ENCODE assay signal across 25 cellular contexts in genomic region chr2:48558436-48558835, GRCh38. TPM values are rescaled to one million over a fixed set of nuclear protein-coding genes. Genes with fewer than 3 reads are reported as not detected.
"Had no signal": no experiment of that assay in that cellular context is flagged by ENCODE, and none has a peak within 500 bp of the region (broad histone marks: within the 10 kb centered on the region; RNA-seq: fewer than 3 reads in every experiment).

No MANE protein-coding gene starts in this region.

- H3K36me3 Mint-ChIP-seq: natural killer cell treated with Interleukin-12 subunit alpha and Interleukin-12 subunit beta and Interleukin-15 and Interleukin-18, amount 100 ng/mL, for 72 hours; stimulated activated naive B cell treated with anti-CD40 and anti-IgM and Interleukin-4, amounts not matched to agents 10 μg/mL and 1 μg/mL and 100 μg/mL, for 72 hours had no signal

- H3K27me3 ChIP-seq: esophagus muscularis mucosa, gastrocnemius medialis, heart right ventricle, neural progenitor cell, ovary, transverse colon had no signal

- H3K9me3 ChIP-seq: esophagus muscularis mucosa, gastrocnemius medialis, heart right ventricle, ovary, prostate gland, thoracic aorta, transverse colon had no signal

- H3K27me3 Mint-ChIP-seq: dendritic cell treated with granulocyte-macrophage colony-stimulating factor and Interleukin-4, amounts not matched to agents 40 ng/mL and 50 ng/mL, for 4 days; effector memory CD8-positive, alpha-beta T cell; natural killer cell treated with Interleukin-12 subunit alpha and Interleukin-12 subunit beta and Interleukin-15 and Interleukin-18, amount 100 ng/mL, for 72 hours; stimulated activated naive B cell treated with anti-CD40 and anti-IgM and Interleukin-4, amounts not matched to agents 10 μg/mL and 1 μg/mL and 100 μg/mL, for 72 hours; stimulated activated naive CD8-positive, alpha-beta T cell treated with anti-CD3 and anti-CD28 coated beads, Interleukin-15, amount 100 ng/mL, for 72 hours had no signal

- H3K4me3 Mint-ChIP-seq: dendritic cell treated with granulocyte-macrophage colony-stimulating factor and Interleukin-4, amounts not matched to agents 40 ng/mL and 50 ng/mL, for 4 days; effector memory CD8-positive, alpha-beta T cell; natural killer cell treated with Interleukin-12 subunit alpha and Interleukin-12 subunit beta and Interleukin-15 and Interleukin-18, amount 100 ng/mL, for 72 hours; neural progenitor cell; stimulated activated naive B cell treated with anti-CD40 and anti-IgM and Interleukin-4, amounts not matched to agents 10 μg/mL and 1 μg/mL and 100 μg/mL, for 72 hours; stimulated activated naive CD8-positive, alpha-beta T cell treated with anti-CD3 and anti-CD28 coated beads, Interleukin-15, amount 100 ng/mL, for 72 hours had no signal

- H3K27ac Mint-ChIP-seq: dendritic cell treated with granulocyte-macrophage colony-stimulating factor and Interleukin-4, amounts not matched to agents 40 ng/mL and 50 ng/mL, for 4 days; effector memory CD8-positive, alpha-beta T cell; natural killer cell treated with Interleukin-12 subunit alpha and Interleukin-12 subunit beta and Interleukin-15 and Interleukin-18, amount 100 ng/mL, for 72 hours; neural progenitor cell; stimulated activated naive B cell treated with anti-CD40 and anti-IgM and Interleukin-4, amounts not matched to agents 10 μg/mL and 1 μg/mL and 100 μg/mL, for 72 hours; stimulated activated naive CD8-positive, alpha-beta T cell treated with anti-CD3 and anti-CD28 coated beads, Interleukin-15, amount 100 ng/mL, for 72 hours had no signal

- H3K4me1 ChIP-seq: gastrocnemius medialis, prostate gland had no signal

- H3K27ac ChIP-seq: epithelial cell of prostate, gastrocnemius medialis, heart right ventricle, neural progenitor cell, ovary, prostate gland, skin epidermis, thoracic aorta, transverse colon had no signal

- DNase-seq: effector memory CD8-positive, alpha-beta T cell; gastrocnemius medialis; heart right ventricle; hypothalamus; left ventricle myocardium superior; mesenchymal stem cell; midbrain; nucleus accumbens; ovary; stimulated activated CD4-positive, alpha-beta T cell treated with anti-CD3 and anti-CD28 coated beads, Interleukin-2, amount 100 ng/mL, for 24 hours; stimulated activated CD4-positive, alpha-beta T cell treated with anti-CD3 and anti-CD28 coated beads, Interleukin-4, amount 100 ng/mL, for 4 hours; stimulated activated naive B cell treated with anti-CD40 and anti-IgM and Interleukin-4, amounts not matched to agents 10 μg/mL and 1 μg/mL and 100 μg/mL, for 72 hours; stimulated activated naive CD8-positive, alpha-beta T cell treated with anti-CD3 and anti-CD28 coated beads, Interleukin-15, amount 100 ng/mL, for 72 hours; transverse colon had no signal

- ATAC-seq: effector memory CD8-positive, alpha-beta T cell; gastrocnemius medialis; heart right ventricle; left ventricle myocardium superior; sciatic nerve; stimulated activated naive B cell treated with anti-CD40 and anti-IgM and Interleukin-4, amounts not matched to agents 10 μg/mL and 1 μg/mL and 100 μg/mL, for 72 hours; stimulated activated naive CD8-positive, alpha-beta T cell treated with anti-CD3 and anti-CD28 coated beads, Interleukin-15, amount 100 ng/mL, for 72 hours had no signal

- H3K4me1 Mint-ChIP-seq: stimulated activated naive B cell treated with anti-CD40 and anti-IgM and Interleukin-4, amounts not matched to agents 10 μg/mL and 1 μg/mL and 100 μg/mL, for 72 hours; stimulated activated naive CD8-positive, alpha-beta T cell treated with anti-CD3 and anti-CD28 coated beads, Interleukin-15, amount 100 ng/mL, for 72 hours had no signal

- H3K4me3 ChIP-seq: esophagus muscularis mucosa, gastrocnemius medialis, heart right ventricle, lung, neural progenitor cell, ovary, prostate gland, skin epidermis, thoracic aorta, transverse colon had no signal

- H3K9me3 Mint-ChIP-seq: dendritic cell treated with granulocyte-macrophage colony-stimulating factor and Interleukin-4, amounts not matched to agents 40 ng/mL and 50 ng/mL, for 4 days; effector memory CD8-positive, alpha-beta T cell; natural killer cell treated with Interleukin-12 subunit alpha and Interleukin-12 subunit beta and Interleukin-15 and Interleukin-18, amount 100 ng/mL, for 72 hours; stimulated activated naive B cell treated with anti-CD40 and anti-IgM and Interleukin-4, amounts not matched to agents 10 μg/mL and 1 μg/mL and 100 μg/mL, for 72 hours; stimulated activated naive CD8-positive, alpha-beta T cell treated with anti-CD3 and anti-CD28 coated beads, Interleukin-15, amount 100 ng/mL, for 72 hours had no signal

- H3K36me3 ChIP-seq: gastrocnemius medialis, neural progenitor cell, ovary, prostate gland, thoracic aorta, transverse colon had no signal

RNA-seq across cellular contexts. Expression of gene GTF2A1L, which starts 59.2 kb away (rescaled TPM):
- total RNA-seq: heart right ventricle; left ventricle myocardium superior; natural killer cell treated with Interleukin-12 subunit alpha and Interleukin-12 subunit beta and Interleukin-15 and Interleukin-18, amount 100 ng/mL, for 72 hours; ureter had no signal
